In the genomic region with DNA sequence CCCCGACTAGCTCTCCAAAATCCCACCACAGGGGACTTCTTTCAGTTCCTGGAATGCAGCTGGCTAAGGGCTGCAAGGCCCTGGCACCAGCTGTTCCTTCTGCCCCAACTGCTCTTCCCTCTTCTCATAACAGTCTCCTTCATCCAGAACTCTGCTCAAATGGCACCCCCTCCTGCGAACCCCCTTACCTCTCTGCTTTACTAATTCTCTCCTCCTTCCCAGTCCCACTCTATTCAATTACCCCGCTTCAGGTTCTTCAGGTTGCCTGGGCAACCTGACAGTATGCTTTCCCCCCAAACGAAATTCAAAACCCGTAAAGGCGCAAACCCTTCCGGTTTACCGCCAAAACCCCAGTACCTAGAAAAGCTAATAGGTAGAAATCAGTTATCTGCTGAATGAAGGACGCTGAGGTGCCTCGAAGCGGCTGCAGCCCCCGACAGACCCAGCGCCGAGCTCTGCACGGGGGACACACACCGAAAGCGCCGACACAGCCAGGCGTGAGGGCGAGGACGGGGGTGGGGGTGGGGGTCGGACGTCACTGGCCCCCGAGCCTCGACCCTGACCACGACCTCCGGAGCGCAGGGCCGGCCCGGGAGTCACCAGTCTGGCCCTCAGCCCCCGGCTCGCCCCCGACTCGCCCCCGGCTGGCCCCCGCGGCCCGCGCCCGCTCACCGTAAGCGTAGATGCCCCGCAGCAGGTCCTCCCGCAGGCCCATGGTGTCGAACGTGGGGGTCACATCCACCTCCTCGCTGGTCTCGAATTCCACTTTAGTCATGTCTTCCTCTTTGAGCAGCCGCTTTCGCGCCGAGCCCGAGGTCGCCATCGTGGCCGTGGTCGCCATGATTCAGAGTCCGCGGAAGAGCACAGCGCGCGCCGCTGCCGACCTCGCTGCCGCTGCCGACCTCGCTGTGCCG, we compare ENCODE assay signal across 8 cellular contexts. TPM values are rescaled to one million over a fixed set of nuclear protein-coding genes. Genes with fewer than 3 reads are reported as not detected.
DNase-seq lines count a peak whose midpoint lies in the region; ATAC-seq and TF ChIP-seq lines count a peak whose summit lies in the region.

No MANE protein-coding gene starts in this region.

- peak; percentile 14 for ATAC-seq in HG02870 (IDR thresholded peaks at IDR 0.05; ENCODE audit: unreplicated experiment)
- ATAC-seq in omental fat pad (ENCODE audit: low FRiP score), result no peak

- TF ChIP-seq CTCF in omental fat pad (IDR thresholded peaks at IDR 0.05), result no peak

- H3K4me3 ChIP-seq in iPS-18a (ENCODE audit: low read length), result peak overlapping the region; percentile 86
- H3K4me3 ChIP-seq in skin epidermis, result peak overlapping the region; percentile 82 to 100 (median 94)

- H3K36me3 ChIP-seq in iPS-18a (ENCODE audit: control insufficient read depth, low read depth, low read length), result peaks cover 34% of the 10 kb centered on the region

- peak overlapping the region; percentile 83 for H3K9ac ChIP-seq in iPS-18a (ENCODE audit: low read length)

- no peaks in the 10 kb centered on the region for H3K9me3 ChIP-seq in iPS-18a (ENCODE audit: control insufficient read depth, low read depth, low read length)

- H3K4me1 ChIP-seq in iPS-18a (ENCODE audit: control insufficient read depth, low read depth, low read length), result peaks cover 6% of the 10 kb centered on the region

- no peak overlapping the region for H3K27ac ChIP-seq in iPS-18a (ENCODE audit: low read length)
- peak overlapping the region; percentile 64 to 99 (median 97) for H3K27ac ChIP-seq in skin epidermis

- H3K27me3 ChIP-seq in iPS-18a (ENCODE audit: control insufficient read depth, insufficient read depth, low read length), result no peaks in the 10 kb centered on the region

- DNase-seq in stimulated activated CD4-positive, alpha-beta T cell treated with anti-CD3 and anti-CD28 coated beads, Interleukin-15, amount 100 ng/mL, for 24 hours, result peak; percentile 36
- DNase-seq in stimulated activated CD4-positive, alpha-beta T cell treated with anti-CD3 and anti-CD28 coated beads, Interleukin-4, amount 100 ng/mL, for 4 hours, result no peak
- peak; percentile 54 to 78 for DNase-seq in NCI-H524 (lab: John Stamatoyannopoulos, UW)
- DNase-seq in astrocyte of the hippocampus (ENCODE audit: low read depth, low spot score), result peak; percentile 45
- no peak for DNase-seq in omental fat pad (ENCODE audit: low spot score)

RNA-seq across cellular contexts. Expression of a gene that starts 0.6 kb away (rescaled TPM):
- 100 to 1,000 TPM in 2 of 4 donors, 10 to 100 TPM in 2; 49.0 to 218 (median 112) TPM for total RNA-seq in omental fat pad

RNA-seq across cellular contexts. Expression of a gene that starts 23.5 kb away (rescaled TPM):
- under 1 TPM in 2 of 4 donors, not detected in 2; 0.37 to 0.63 TPM for total RNA-seq in omental fat pad

RNA-seq across cellular contexts. Expression of a gene that starts 45.0 kb away (rescaled TPM):
- 10 to 100 TPM; 52.8 to 83.0 (median 64.8) TPM for total RNA-seq in omental fat pad

Comparison
In these comparisons a context has a peak if more than half of its experiments do, and no peak if none do; other contexts are left out.
1. DNase-seq: peak in stimulated activated CD4-positive, alpha-beta T cell treated with anti-CD3 and anti-CD28 coated beads, Interleukin-15, amount 100 ng/mL, for 24 hours (single experiment), NCI-H524 (2 of 2) and astrocyte of the hippocampus (single experiment); none in stimulated activated CD4-positive, alpha-beta T cell treated with anti-CD3 and anti-CD28 coated beads, Interleukin-4, amount 100 ng/mL, for 4 hours (0 of 2) and omental fat pad (single experiment).